10 cellular contexts compared by ENCODE assay signal in genomic region chr13:96993660-96994029, GRCh38. TPM values are rescaled to one million over a fixed set of nuclear protein-coding genes. Genes with fewer than 3 reads are reported as not detected.
A peak's percentile ranks its signal among the peaks of the same experiment; 100 is the strongest.
DNase-seq lines count a peak whose midpoint lies in the region; ATAC-seq and TF ChIP-seq lines count a peak whose summit lies in the region.
"Had no signal": no experiment of that assay in that cellular context is flagged by ENCODE, and none has a peak within 500 bp of the region (broad histone marks: within the 10 kb centered on the region; RNA-seq: fewer than 3 reads in every experiment).

No MANE protein-coding gene starts in this region.

- no peak for TF ChIP-seq CTCF in fibroblast of mammary gland (conservative IDR thresholded peaks at IDR 0.05; ENCODE audit: control insufficient read depth, insufficient read depth, low read depth, low read length)
- TF ChIP-seq CTCF in nephron progenitor cell (IDR thresholded peaks at IDR 0.05) = no peak
- no peak for TF ChIP-seq CTCF in uterus (IDR thresholded peaks at IDR 0.05)
- TF ChIP-seq CTCF in body of pancreas (IDR thresholded peaks at IDR 0.05) = no peak

- H3K36me3 ChIP-seq in uterus (no peaks in the 10 kb centered on the region), body of pancreas (replicated peaks in 1 of 2; ENCODE audit: insufficient read depth in 1 of 2, low read depth in 2 of 2) (no peaks in the 10 kb centered on the region)

- H3K4me1 Mint-ChIP-seq in activated T-cell treated with anti-CD3 and anti-CD28 coated beads, Interleukin-2, amount 50 U/mL, for 72 hours (ENCODE audit: low read depth) = no peaks in the 10 kb centered on the region
- H3K4me1 Mint-ChIP-seq in nephron progenitor cell = peaks cover 62% of the 10 kb centered on the region

- no peaks in the 10 kb centered on the region for H3K9me3 ChIP-seq in uterus
- H3K9me3 ChIP-seq in body of pancreas = no peaks in the 10 kb centered on the region

- H3K9me3 Mint-ChIP-seq in activated T-cell treated with anti-CD3 and anti-CD28 coated beads, Interleukin-2, amount 50 U/mL, for 72 hours = peaks cover 2 to 5% of the 10 kb centered on the region in 2 donors
- H3K9me3 Mint-ChIP-seq in nephron progenitor cell = peaks cover 14% of the 10 kb centered on the region

- peaks cover 41% of the 10 kb centered on the region for H3K27me3 Mint-ChIP-seq in activated T-cell treated with anti-CD3 and anti-CD28 coated beads, Interleukin-2, amount 50 U/mL, for 72 hours (ENCODE audit: low read depth)
- H3K27me3 Mint-ChIP-seq in nephron progenitor cell (ENCODE audit: low read depth, poor library complexity) = peaks cover 31% of the 10 kb centered on the region

- H3K4me1 ChIP-seq in uterus (peaks cover 0 to 7% of the 10 kb centered on the region in 2 donors), body of pancreas (peaks cover 14% of the 10 kb centered on the region)

- H3K4me3 Mint-ChIP-seq in activated T-cell treated with anti-CD3 and anti-CD28 coated beads, Interleukin-2, amount 50 U/mL, for 72 hours = peak overlapping the region; percentile 23 to 43
- H3K4me3 Mint-ChIP-seq in nephron progenitor cell = peak overlapping the region; percentile 82

- peak overlapping the region; percentile 38 for H3K4me3 ChIP-seq in fibroblast of mammary gland (ENCODE audit: control insufficient read depth, low read depth, low read length)
- peak overlapping the region; percentile 33 to 37 for H3K4me3 ChIP-seq in uterus
- H3K4me3 ChIP-seq in body of pancreas = no peak overlapping the region

- no peak for ATAC-seq in activated T-cell treated with anti-CD3 and anti-CD28 coated beads, Interleukin-2, amount 50 U/mL, for 72 hours (replicated peaks in 1 of 2)
- ATAC-seq in body of pancreas (no peak), HG02973 (IDR thresholded peaks at IDR 0.05; ENCODE audit: unreplicated experiment) (no peak)

- no peak for TF ChIP-seq POLR2A in uterus (IDR thresholded peaks at IDR 0.05)
- no peak for TF ChIP-seq POLR2A in body of pancreas (IDR thresholded peaks at IDR 0.05)

- DNase-seq in activated T-cell treated with anti-CD3 and anti-CD28 coated beads, Interleukin-2, amount 50 U/mL, for 72 hours = no peak
- no peak for DNase-seq in activated T-cell treated with anti-CD3 and anti-CD28 coated beads for 4 hours
- no peak for DNase-seq in fibroblast of mammary gland (ENCODE audit: low read depth)
- no peak for DNase-seq in nephron progenitor cell
- no peak for DNase-seq in uterus
- no peak for DNase-seq in stimulated activated CD4-positive, alpha-beta T cell treated with anti-CD3 and anti-CD28 coated beads, Interleukin-2, amount 100 ng/mL, for 24 hours
- no peak for DNase-seq in body of pancreas
- DNase-seq: stimulated activated CD4-positive, alpha-beta T cell treated with anti-CD3 and anti-CD28 coated beads, Interleukin-1b, Interleukin-23, amount 100 ng/mL, for 48 hours had no signal

- H3K27ac ChIP-seq in uterus (no peak overlapping the region), body of pancreas (no peak overlapping the region)

- intact Hi-C loops in uterus (cut with DNase I; ENCODE audit: low total_unique reads) (no loop called here), body of pancreas (cut with DNase I) (no loop called here)

- no peak overlapping the region for H3K27ac Mint-ChIP-seq in activated T-cell treated with anti-CD3 and anti-CD28 coated beads, Interleukin-2, amount 50 U/mL, for 72 hours
- H3K27ac Mint-ChIP-seq in nephron progenitor cell = no peak overlapping the region
- H3K27ac Mint-ChIP-seq: IgD-negative memory B cell had no signal

- peaks cover 0 to 4% of the 10 kb centered on the region in 2 donors for H3K36me3 Mint-ChIP-seq in activated T-cell treated with anti-CD3 and anti-CD28 coated beads, Interleukin-2, amount 50 U/mL, for 72 hours (ENCODE audit: insufficient read depth in 2 of 2)
- H3K36me3 Mint-ChIP-seq in nephron progenitor cell (ENCODE audit: low read depth) = peaks cover 40% of the 10 kb centered on the region
- H3K36me3 Mint-ChIP-seq: IgD-negative memory B cell had no signal

- WGBS in body of pancreas, 2 donors = 23 to 24% methylated on average over 7 of the region's 7 CpGs

- H3K27me3 ChIP-seq in uterus = peaks cover 0 to 9% of the 10 kb centered on the region in 2 donors
- peaks cover 0 to 16% of the 10 kb centered on the region in 2 donors for H3K27me3 ChIP-seq in body of pancreas

RNA-seq across cellular contexts. Expression of gene OXGR1, which starts 0.6 kb away (rescaled TPM):
- not detected for total RNA-seq in activated T-cell treated with anti-CD3 and anti-CD28 coated beads, Interleukin-2, amount 50 U/mL, for 72 hours
- total RNA-seq in uterus (under 1 TPM in 2 of 4 donors, not detected in 2; 0.62 to 0.91 TPM), body of pancreas (under 1 TPM in 1 of 2 donors, not detected in 1; 0.52 TPM)

Comparison
In these comparisons a context has a peak if more than half of its experiments do, and no peak if none do; other contexts are left out.
1. H3K4me3 ChIP-seq: peak in fibroblast of mammary gland (single experiment) and uterus (2 of 2); none in body of pancreas (0 of 2).